ENCODE assay signal across 11 cellular contexts in the genomic region with DNA sequence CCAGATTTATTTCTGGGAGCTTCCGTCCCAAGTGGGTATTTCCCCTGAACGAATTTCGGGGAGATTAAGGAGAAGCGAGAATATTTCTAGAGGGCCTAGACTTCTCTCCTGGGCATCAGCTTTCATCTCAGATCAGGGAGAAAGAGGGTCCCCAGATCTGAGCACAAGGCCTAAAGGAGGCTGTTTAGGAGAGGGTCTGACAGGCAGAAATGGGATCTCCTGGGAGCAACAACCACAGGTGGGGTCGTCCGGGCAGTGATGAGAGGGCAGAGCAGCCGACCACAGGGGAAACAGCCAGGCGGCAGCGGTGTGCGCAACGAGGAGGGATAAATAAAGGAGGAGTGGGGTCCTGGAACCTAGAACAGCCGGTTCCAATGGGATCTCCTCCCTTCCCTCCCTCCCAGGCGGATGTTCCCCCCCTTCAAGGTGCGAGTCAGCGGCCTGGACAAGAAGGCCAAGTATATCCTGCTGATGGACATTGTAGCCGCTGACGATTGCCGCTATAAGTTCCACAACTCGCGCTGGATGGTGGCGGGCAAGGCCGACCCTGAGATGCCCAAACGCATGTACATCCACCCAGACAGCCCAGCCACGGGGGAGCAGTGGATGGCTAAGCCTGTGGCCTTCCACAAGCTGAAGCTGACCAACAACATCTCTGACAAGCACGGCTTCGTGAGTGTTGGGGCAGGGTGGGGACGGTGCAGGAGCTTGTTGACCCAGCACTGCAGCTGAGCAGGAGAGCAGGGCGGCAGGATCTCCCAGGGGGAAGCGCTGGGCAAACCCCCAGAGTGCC. TPM values are rescaled to one million over a fixed set of nuclear protein-coding genes. Genes with fewer than 3 reads are reported as not detected.
DNase-seq lines count a peak whose midpoint lies in the region; ATAC-seq, FAIRE-seq and TF ChIP-seq lines count a peak whose summit lies in the region.
"Had no signal": no experiment of that assay in that cellular context is flagged by ENCODE, and none has a peak within 500 bp of the region (broad histone marks: within the 10 kb centered on the region; RNA-seq: fewer than 3 reads in every experiment).

No MANE protein-coding gene starts in this region.

- H3K36me3 ChIP-seq in HUES6 (ENCODE audit: control insufficient read depth, insufficient read depth, low read length): no peaks in the 10 kb centered on the region
- H3K36me3 ChIP-seq in kidney (ENCODE audit: control insufficient read depth in 1 of 2, insufficient read depth in 2 of 2, low read length in 2 of 2): peaks cover 4 to 12% of the 10 kb centered on the region in 2 donors

- ATAC-seq in GM18868 (IDR thresholded peaks at IDR 0.05; ENCODE audit: unreplicated experiment): no peak
- no peak for ATAC-seq in GM21723 (IDR thresholded peaks at IDR 0.05; ENCODE audit: unreplicated experiment)

- H3K27ac ChIP-seq in HUES6 (ENCODE audit: low read depth, low read length) (no peak overlapping the region), kidney (ENCODE audit: low read depth in 2 of 2, low read length in 2 of 2) (peak overlapping the region; percentile 76 to 88)
- H3K27ac ChIP-seq: HL-60 had no signal

- intact Hi-C loops in kidney (cut with DNase I): loop anchor here (5.0 kb wide), 1 partner anchor 399 kb away; no protein-coding TSS in a partner anchor

- peaks cover 99% of the 10 kb centered on the region for H3K27me3 ChIP-seq in HUES6 (ENCODE audit: control insufficient read depth, insufficient read depth, low read length)

- H3K9ac ChIP-seq in HUES6 (ENCODE audit: low read length) (no peak overlapping the region), kidney (ENCODE audit: low read length in 2 of 2) (peak overlapping the region; percentile 38 to 92)

- H3K4me1 ChIP-seq in HUES6 (ENCODE audit: control insufficient read depth, insufficient read depth, low read length) (peaks cover 36% of the 10 kb centered on the region), kidney (ENCODE audit: control insufficient read depth in 1 of 2, insufficient read depth in 1 of 2, low read depth in 1 of 2, low read length in 2 of 2) (peaks cover 0 to 17% of the 10 kb centered on the region in 2 donors)

- no peak for FAIRE-seq in kidney (lab: Jason Lieb, UNC)

- H3K4me3 ChIP-seq in HUES6 (ENCODE audit: low read depth, low read length) (0 out of 2 replicates have a peak overlapping the region, but pooled peaks have one; percentile 43), kidney (ENCODE audit: low read length in 2 of 2) (peak overlapping the region; percentile 80 to 87)

- DNase-seq in amniotic epithelial cell (ENCODE audit: low read depth) (peak; percentile 47), kidney (peak; percentile 67), foreskin melanocyte (no peak)
- DNase-seq in stimulated activated CD8-positive, alpha-beta memory T cell treated with anti-CD3 and anti-CD28 coated beads, Interleukin-4, amount 100 ng/mL, for 48 hours: peak; percentile 27
- DNase-seq in stimulated activated CD4-positive, alpha-beta T cell treated with anti-CD3 and anti-CD28 coated beads, Interleukin-4, amount 100 ng/mL, for 24 hours: no peak
- DNase-seq: activated naive CD4-positive, alpha-beta T cell; midbrain had no signal

- no peaks in the 10 kb centered on the region for H3K9me3 ChIP-seq in HUES6 (ENCODE audit: control insufficient read depth, insufficient read depth, low read depth, low read length)
- H3K9me3 ChIP-seq in kidney (ENCODE audit: control insufficient read depth in 1 of 2, low read length in 2 of 2): no peaks in the 10 kb centered on the region

- TF ChIP-seq CTCF in kidney (IDR thresholded peaks at IDR 0.05; ENCODE audit: borderline replicate concordance, extremely low read depth, insufficient read depth): no peak

RNA-seq across cellular contexts. Expression of a gene that starts 1.8 kb away (rescaled TPM):
- total RNA-seq in kidney: 66.4 TPM
- 122 TPM for polyA plus RNA-seq in kidney (ENCODE audit: insufficient read depth, low read depth, low replicate concordance)

RNA-seq across cellular contexts. Expression of a gene that starts 50.7 kb away (rescaled TPM):
- total RNA-seq in kidney: not detected
- polyA plus RNA-seq in kidney (ENCODE audit: insufficient read depth, low read depth, low replicate concordance): not detected

Comparison
In these comparisons a context has a peak if more than half of its experiments do, and no peak if none do; other contexts are left out.
1. DNase-seq: peak in amniotic epithelial cell (single experiment), kidney (single experiment) and stimulated activated CD8-positive, alpha-beta memory T cell treated with anti-CD3 and anti-CD28 coated beads, Interleukin-4, amount 100 ng/mL, for 48 hours (single experiment); none in stimulated activated CD4-positive, alpha-beta T cell treated with anti-CD3 and anti-CD28 coated beads, Interleukin-4, amount 100 ng/mL, for 24 hours (single experiment) and foreskin melanocyte (single experiment).